ENCODE assay signal across 18 cellular contexts in genomic region chr7:50662996-50663395, GRCh38.
DNase-seq lines count a peak whose midpoint lies in the region; ATAC-seq and TF ChIP-seq lines count a peak whose summit lies in the region.
"Had no signal": no experiment of that assay in that cellular context is flagged by ENCODE, and none has a peak within 500 bp of the region (broad histone marks: within the 10 kb centered on the region; RNA-seq: fewer than 3 reads in every experiment).

No MANE protein-coding gene starts in this region.

- in situ Hi-C loops in gastrocnemius medialis (cut with MboI; ENCODE audit: low sequenced_read_pairs in 4 of 4): no loop called here

- no peaks in the 10 kb centered on the region for H3K9me3 Mint-ChIP-seq in effector memory CD8-positive, alpha-beta T cell
- H3K9me3 Mint-ChIP-seq: GM23338 had no signal

- H3K36me3 Mint-ChIP-seq in effector memory CD8-positive, alpha-beta T cell (ENCODE audit: insufficient read depth): peaks cover 5% of the 10 kb centered on the region

- no peaks in the 10 kb centered on the region for H3K27me3 ChIP-seq in HL-60 (ENCODE audit: insufficient read depth, poor library complexity, severe bottlenecking)
- H3K27me3 ChIP-seq in gastrocnemius medialis: no peaks in the 10 kb centered on the region
- H3K27me3 ChIP-seq: pancreas, tibial nerve had no signal

- ATAC-seq in effector memory CD8-positive, alpha-beta T cell (replicated peaks): no peak
- no peak for ATAC-seq in gastrocnemius medialis
- ATAC-seq: GM23338 had no signal

- no peaks in the 10 kb centered on the region for H3K9me3 ChIP-seq in gastrocnemius medialis
- H3K9me3 ChIP-seq: pancreas, tibial nerve had no signal

- no peak for TF ChIP-seq POLR2A in gastrocnemius medialis (IDR thresholded peaks at IDR 0.05)

- peaks cover 82 to 100% of the 10 kb centered on the region in 2 donors for H3K4me1 ChIP-seq in gastrocnemius medialis

- peak overlapping the region; percentile 54 to 84 for H3K27ac Mint-ChIP-seq in effector memory CD8-positive, alpha-beta T cell
- H3K27ac Mint-ChIP-seq: GM23338 had no signal

- peak; percentile 46 for DNase-seq in activated CD8-positive, alpha-beta memory T cell treated with anti-CD3 and anti-CD28 coated beads, Interleukin-2, amount 50 U/mL, for 48 hours
- DNase-seq in activated CD8-positive, alpha-beta memory T cell treated with anti-CD3 and anti-CD28 coated beads, Interleukin-2, amount 50 U/mL, for 4 hours: no peak
- no peak for DNase-seq in HL-60 (ENCODE audit: low read depth in 1 of 2, low spot score in 1 of 2)
- DNase-seq in effector memory CD8-positive, alpha-beta T cell: no peak
- no peak for DNase-seq in gastrocnemius medialis
- no peak for DNase-seq in DMS79 (lab: John Stamatoyannopoulos, UW)
- no peak for DNase-seq in LoVo (ENCODE audit: low spot score)
- no peak for DNase-seq in SHP77 (lab: John Stamatoyannopoulos, UW)
- DNase-seq: DND-41, erythroblast, foreskin melanocyte, kidney, NCI-H187, NCI-H2227 treated with DMSO at 0.1 percent for 48 hours, pancreas, WERI-Rb-1 had no signal

- TF ChIP-seq CTCF in HL-60 (IDR thresholded peaks at IDR 0.05; ENCODE audit: insufficient read depth, low read length): no peak
- no peak for TF ChIP-seq CTCF in gastrocnemius medialis (IDR thresholded peaks at IDR 0.05 in 4 of 5, conservative IDR thresholded peaks at IDR 0.05 in 1 of 5)

- H3K4me1 Mint-ChIP-seq in effector memory CD8-positive, alpha-beta T cell (ENCODE audit: low read depth in 2 of 2): peaks cover 58 to 64% of the 10 kb centered on the region in 2 donors

- H3K27me3 Mint-ChIP-seq in effector memory CD8-positive, alpha-beta T cell: no peaks in the 10 kb centered on the region

- intact Hi-C loops in gastrocnemius medialis (cut with DNase I; ENCODE audit: low total_unique reads): no loop called here

- no peak overlapping the region for H3K4me3 ChIP-seq in HL-60 (replicated peaks; ENCODE audit: insufficient read depth, low read length)
- peak overlapping the region in 1 of 4 donors; percentile 30 for H3K4me3 ChIP-seq in gastrocnemius medialis
- H3K4me3 ChIP-seq: GM23338, pancreas, tibial nerve had no signal

- H3K4me3 Mint-ChIP-seq in effector memory CD8-positive, alpha-beta T cell: peak overlapping the region; percentile 90 to 96
- H3K4me3 Mint-ChIP-seq: GM23338 had no signal

- H3K27ac ChIP-seq in HL-60 (replicated peaks): peak overlapping the region; percentile 40
- H3K27ac ChIP-seq in gastrocnemius medialis: peak overlapping the region; percentile 85 to 97 (median 92)
- H3K27ac ChIP-seq: pancreas, tibial nerve, WERI-Rb-1 had no signal

- no peaks in the 10 kb centered on the region for H3K36me3 ChIP-seq in gastrocnemius medialis
- H3K36me3 ChIP-seq: WERI-Rb-1 had no signal
